23 cellular contexts compared by ENCODE assay signal in the genomic region with DNA sequence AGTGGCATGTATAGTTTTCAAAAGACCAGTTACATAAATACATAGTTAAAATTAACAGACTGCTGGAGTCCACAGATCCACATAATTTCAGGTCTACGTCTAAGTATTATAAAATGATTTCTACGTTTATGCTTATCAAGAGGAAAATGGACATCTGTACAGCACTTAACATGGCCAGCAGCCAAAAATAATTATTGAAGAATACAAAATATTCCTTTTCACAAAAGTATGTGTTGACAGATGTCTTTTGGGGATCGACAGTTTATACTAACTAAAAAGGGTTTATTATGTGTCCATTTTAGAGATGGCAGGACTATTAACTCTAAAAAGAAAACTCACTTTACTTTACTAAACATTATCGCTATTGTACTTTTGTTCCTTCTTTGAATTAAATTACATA.
DNase-seq lines count a peak whose midpoint lies in the region; ATAC-seq, FAIRE-seq and TF ChIP-seq lines count a peak whose summit lies in the region.
"Had no signal": no experiment of that assay in that cellular context is flagged by ENCODE, and none has a peak within 500 bp of the region (broad histone marks: within the 10 kb centered on the region; RNA-seq: fewer than 3 reads in every experiment).

No MANE protein-coding gene starts in this region.

- H3K4me3 ChIP-seq in SK-N-SH (ENCODE audit: low read depth in 2 of 2, low read length in 1 of 2) (no peak overlapping the region), endothelial cell of umbilical vein (replicated peaks in 1 of 3; ENCODE audit: insufficient read depth in 1 of 3, low read depth in 1 of 3, low read length in 3 of 3) (no peak overlapping the region)
- H3K4me3 ChIP-seq: BLaER1, GM12878, GM23248 had no signal

- H3F3A ChIP-seq in SK-N-SH (replicated peaks; ENCODE audit: insufficient read depth), result no peaks in the 10 kb centered on the region

- TF ChIP-seq CTCF in SK-N-SH (IDR thresholded peaks at IDR 0.05) (no peak), endothelial cell of umbilical vein (IDR thresholded peaks at IDR 0.05; ENCODE audit: extremely low read depth in 1 of 2, insufficient read depth in 1 of 2, low read depth in 1 of 2, low read length in 2 of 2) (no peak)

- no peak for TF ChIP-seq POLR2A in endothelial cell of umbilical vein (IDR thresholded peaks at IDR 0.05; ENCODE audit: low read depth, low read length)

- POLR2A ChIA-PET in SK-N-SH (lab: Yijun Ruan, JAX), result no interaction called here
- POLR2A ChIA-PET in endothelial cell of umbilical vein (lab: Charles Lee), result no interaction called here

- no peak for FAIRE-seq in endothelial cell of umbilical vein (lab: Jason Lieb, UNC)
- FAIRE-seq: A204.1, GM12878, GM19239, H1 had no signal

- H3K9me2 ChIP-seq in SK-N-SH, result no peaks in the 10 kb centered on the region

- H3K9ac ChIP-seq in SK-N-SH (no peak overlapping the region), endothelial cell of umbilical vein (replicated peaks; ENCODE audit: extremely low read depth, insufficient read depth, low read length) (no peak overlapping the region)
- H3K9ac ChIP-seq: BLaER1, GM23248 had no signal

- no peak for TF ChIP-seq EP300 in SK-N-SH (IDR thresholded peaks at IDR 0.05; ENCODE audit: borderline replicate concordance in 1 of 2, low read depth in 1 of 2, low read length in 1 of 2)

- DNase-seq in DMS 273 (lab: John Stamatoyannopoulos, UW; ENCODE audit: unreplicated experiment) (peak; percentile 2), DMS 273 treated with DMSO at 0.1 percent for 48 hours (lab: John Stamatoyannopoulos, UW) (no peak), SK-N-SH (no peak), endothelial cell of umbilical vein (ENCODE audit: low read depth, low spot score) (peak; percentile 36), NCI-H524 treated with DMSO at 0.1 percent for 48 hours (lab: John Stamatoyannopoulos, UW) (no peak), NCI-H2081 treated with DMSO at 0.1 percent for 48 hours (lab: John Stamatoyannopoulos, UW) (no peak)
- DNase-seq: Caco-2; CD4-positive, CD25-positive, alpha-beta regulatory T cell; CD8-positive, alpha-beta T cell; DMS53; DND-41; GDM1; GM23248; H7; HCEC 1CT had no signal

- H3K4me1 ChIP-seq in SK-N-SH (ENCODE audit: control insufficient read depth in 1 of 2, insufficient read depth in 2 of 2, low read depth in 1 of 2, low read length in 1 of 2), result peaks cover 0 to 2% of the 10 kb centered on the region in 2 experiments; a peak in 1 of 4 replicates
- H3K4me1 ChIP-seq in endothelial cell of umbilical vein (ENCODE audit: control insufficient read depth, extremely low read depth, insufficient read depth, low read length), result no peaks in the 10 kb centered on the region
- H3K4me1 ChIP-seq: BLaER1, Caco-2 had no signal

- H3K27ac ChIP-seq in SK-N-SH (ENCODE audit: low read depth in 2 of 2, low read length in 1 of 2) (no peak overlapping the region), endothelial cell of umbilical vein (ENCODE audit: insufficient read depth, low read depth, low read length) (no peak overlapping the region)
- H3K27ac ChIP-seq: 22Rv1, BLaER1, C4-2B, GM23248 had no signal

- WGBS in SK-N-SH (ENCODE audit: low lambda C conversion rate), result 84% methylated on average over 4 of the region's 4 CpGs

- H3K9me3 ChIP-seq in SK-N-SH (no peaks in the 10 kb centered on the region), endothelial cell of umbilical vein (replicated peaks; ENCODE audit: control insufficient read depth, insufficient read depth, low read length) (no peaks in the 10 kb centered on the region)
- H3K9me3 ChIP-seq: BLaER1, Caco-2 had no signal

- H3K36me3 ChIP-seq in SK-N-SH (replicated peaks in 1 of 2; ENCODE audit: control insufficient read depth in 1 of 2, insufficient read depth in 2 of 2, low read length in 1 of 2), result peaks cover 26 to 64% of the 10 kb centered on the region in 2 experiments
- H3K36me3 ChIP-seq in endothelial cell of umbilical vein (ENCODE audit: control insufficient read depth in 2 of 2, extremely low read depth in 1 of 2, insufficient read depth in 2 of 2, low read length in 2 of 2), result peaks cover 7 to 9% of the 10 kb centered on the region in 2 experiments

- ATAC-seq in SK-N-SH treated with all-trans-retinoic acid at 6 μM for 48 hours, result no peak
- ATAC-seq: CD8-positive, alpha-beta T cell; GM12878 had no signal

- H3K79me2 ChIP-seq in SK-N-SH (ENCODE audit: insufficient read depth) (peaks cover 4% of the 10 kb centered on the region; the same call in 1 of the 2 replicates), endothelial cell of umbilical vein (ENCODE audit: control insufficient read depth, insufficient read depth, low read length) (no peaks in the 10 kb centered on the region)

- no peaks in the 10 kb centered on the region for H3K9me1 ChIP-seq in endothelial cell of umbilical vein (replicated peaks; ENCODE audit: control insufficient read depth, extremely low read depth, insufficient read depth, low read length)

- intact Hi-C loops in endothelial cell of umbilical vein (cut with micrococcal nuclease), result loop anchor here (5.0 kb wide), 1 partner anchor 59 kb away; no protein-coding TSS in a partner anchor

- dilution Hi-C loops in endothelial cell of umbilical vein (cut with MboI; ENCODE audit: extremely low pct_ligation_motif_present, low sequenced_read_pairs), result no loop called here

- H4K20me1 ChIP-seq in SK-N-SH (ENCODE audit: insufficient read depth), result no peaks in the 10 kb centered on the region
- no peaks in the 10 kb centered on the region for H4K20me1 ChIP-seq in endothelial cell of umbilical vein (replicated peaks; ENCODE audit: control insufficient read depth, extremely low read depth, insufficient read depth, low read length)

- TF ChIP-seq RAD21 in SK-N-SH (IDR thresholded peaks at IDR 0.05; ENCODE audit: low read length), result no peak

- H2AFZ ChIP-seq in SK-N-SH (ENCODE audit: low read depth) (no peak overlapping the region), endothelial cell of umbilical vein (ENCODE audit: low read depth, low read length) (no peak overlapping the region)
- H2AFZ ChIP-seq: GM23248 had no signal

- no peaks in the 10 kb centered on the region for H3K27me3 ChIP-seq in SK-N-SH (ENCODE audit: insufficient read depth)
- H3K27me3 ChIP-seq in endothelial cell of umbilical vein (ENCODE audit: control insufficient read depth in 2 of 2, insufficient read depth in 2 of 2, low read length in 2 of 2), result no peaks in the 10 kb centered on the region
- H3K27me3 ChIP-seq: BLaER1 had no signal

- CTCF ChIA-PET in SK-N-SH (lab: Yijun Ruan, JAX) (no interaction called here), endothelial cell of umbilical vein (lab: Charles Lee) (no interaction called here)

- BruUV-seq in endothelial cell of umbilical vein (replicated peaks; lab: Mats Ljungman, UMichigan), result no TSS peak

- H3K4me2 ChIP-seq in SK-N-SH, result no peak overlapping the region
- H3K4me2 ChIP-seq in endothelial cell of umbilical vein (ENCODE audit: insufficient read depth, low read length), result no peak overlapping the region
- H3K4me2 ChIP-seq: BLaER1 had no signal

TF ChIP-seq in SK-N-SH treated with all-trans-retinoic acid at 6 μM for 48 hours, 23 proteins besides CTCF, POLR2A, EP300 and RAD21 (continues in another document):
- TF ChIP-seq ISL1 (CRISPR knock-in tag; IDR thresholded peaks at IDR 0.05), result 0 out of 2 replicates have a peak, but pooled peaks have one; percentile 40
- TF ChIP-seq, protein P1, sequence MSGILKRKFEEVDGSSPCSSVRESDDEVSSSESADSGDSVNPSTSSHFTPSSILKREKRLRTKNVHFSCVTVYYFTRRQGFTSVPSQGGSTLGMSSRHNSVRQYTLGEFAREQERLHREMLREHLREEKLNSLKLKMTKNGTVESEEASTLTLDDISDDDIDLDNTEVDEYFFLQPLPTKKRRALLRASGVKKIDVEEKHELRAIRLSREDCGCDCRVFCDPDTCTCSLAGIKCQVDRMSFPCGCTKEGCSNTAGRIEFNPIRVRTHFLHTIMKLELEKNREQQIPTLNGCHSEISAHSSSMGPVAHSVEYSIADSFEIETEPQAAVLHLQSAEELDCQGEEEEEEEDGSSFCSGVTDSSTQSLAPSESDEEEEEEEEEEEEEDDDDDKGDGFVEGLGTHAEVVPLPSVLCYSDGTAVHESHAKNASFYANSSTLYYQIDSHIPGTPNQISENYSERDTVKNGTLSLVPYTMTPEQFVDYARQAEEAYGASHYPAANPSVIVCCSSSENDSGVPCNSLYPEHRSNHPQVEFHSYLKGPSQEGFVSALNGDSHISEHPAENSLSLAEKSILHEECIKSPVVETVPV (CRISPR knock-in tag; IDR thresholded peaks at IDR 0.05), result no peak

TF ChIP-seq in SK-N-SH, 30 proteins besides CTCF, POLR2A, EP300 and RAD21 (continues in another document):
- TF ChIP-seq TCF12 (IDR thresholded peaks at IDR 0.05), result no peak
- no peak for TF ChIP-seq POLR2AphosphoS5 (IDR thresholded peaks at IDR 0.05; ENCODE audit: low read depth, low read length)
- TF ChIP-seq MEF2A (IDR thresholded peaks at IDR 0.05; ENCODE audit: borderline replicate concordance, low read depth), result no peak
- TF ChIP-seq FOSL2 (IDR thresholded peaks at IDR 0.05; ENCODE audit: borderline replicate concordance, low read depth), result no peak
- no peak for TF ChIP-seq MAX (IDR thresholded peaks at IDR 0.05; ENCODE audit: low read depth)
- TF ChIP-seq MXI1 (IDR thresholded peaks at IDR 0.05; ENCODE audit: low read depth, low read length), result no peak

TF ChIP-seq in endothelial cell of umbilical vein, 7 proteins besides CTCF, POLR2A, EP300 and RAD21:
- no peak for TF ChIP-seq EZH2 (IDR thresholded peaks at IDR 0.05; ENCODE audit: borderline replicate concordance, low read depth, low read length, severe bottlenecking)
- TF ChIP-seq JUN (IDR thresholded peaks at IDR 0.05; ENCODE audit: borderline replicate concordance, insufficient read depth, insufficient read length, low read depth), result no peak
- no peak for TF ChIP-seq GATA2 (IDR thresholded peaks at IDR 0.05; ENCODE audit: insufficient read depth, insufficient read length, low read depth, low read length)
- TF ChIP-seq MAX (IDR thresholded peaks at IDR 0.05; ENCODE audit: insufficient read depth, insufficient read length), result no peak
- TF ChIP-seq MYC (IDR thresholded peaks at IDR 0.05; ENCODE audit: low read depth, low read length), result no peak
- no peak for TF ChIP-seq FOS (IDR thresholded peaks at IDR 0.05; ENCODE audit: borderline replicate concordance, insufficient read depth, low read length)
- no peak for TF ChIP-seq POLR2AphosphoS5 (IDR thresholded peaks at IDR 0.05; ENCODE audit: insufficient read depth, low read depth, low read length)

Comparison
In these comparisons a context has a peak if more than half of its experiments do, and no peak if none do; other contexts are left out.
1. DNase-seq: peak in DMS 273 (single experiment) and endothelial cell of umbilical vein (single experiment); none in DMS 273 treated with DMSO at 0.1 percent for 48 hours (single experiment), SK-N-SH (single experiment), NCI-H524 treated with DMSO at 0.1 percent for 48 hours (single experiment) and NCI-H2081 treated with DMSO at 0.1 percent for 48 hours (single experiment).